ENCODE assay signal across 8 cellular contexts in genomic region chr13:114110091-114110829, GRCh38. TPM values are rescaled to one million over a fixed set of nuclear protein-coding genes. Genes with fewer than 3 reads are reported as not detected.
DNase-seq lines count a peak whose midpoint lies in the region; ATAC-seq and TF ChIP-seq lines count a peak whose summit lies in the region.

No MANE protein-coding gene starts in this region.

- peak overlapping the region in 5 of 7 donors; percentile 58 to 87 (median 73) for H3K27ac Mint-ChIP-seq in CD14-positive monocyte
- peak overlapping the region; percentile 90 for H3K27ac Mint-ChIP-seq in activated naive CD4-positive, alpha-beta T cell treated with anti-CD3 and anti-CD28 coated beads for 36 hours

- H3K9me3 Mint-ChIP-seq in CD14-positive monocyte = no peaks in the 10 kb centered on the region
- H3K9me3 Mint-ChIP-seq in activated naive CD4-positive, alpha-beta T cell treated with anti-CD3 and anti-CD28 coated beads for 36 hours = no peaks in the 10 kb centered on the region

- H3K36me3 ChIP-seq in H7 (replicated peaks; ENCODE audit: control insufficient read depth, insufficient read depth, low read length) (no peaks in the 10 kb centered on the region), SJCRH30 (no peaks in the 10 kb centered on the region)

- no peaks in the 10 kb centered on the region for H3K9me3 ChIP-seq in SJCRH30 (replicated peaks)

- no peak overlapping the region for H3K27ac ChIP-seq in SJCRH30

- no peaks in the 10 kb centered on the region for H3K27me3 ChIP-seq in H7 (ENCODE audit: control insufficient read depth, insufficient read depth, low read length)
- H3K27me3 ChIP-seq in SJCRH30 = no peaks in the 10 kb centered on the region

- H3K4me1 ChIP-seq in SJCRH30 = peaks cover 53% of the 10 kb centered on the region

- intact Hi-C loops in CD14-positive monocyte (cut with micrococcal nuclease) = loop anchor here (2.0 to 10.0 kb wide), 3 partner anchors 45 to 155 kb away; no protein-coding TSS in a partner anchor
- intact Hi-C loops in activated naive CD4-positive, alpha-beta T cell treated with anti-CD3 and anti-CD28 coated beads for 36 hours (cut with micrococcal nuclease) = loop anchor here (1.0 to 5.0 kb wide), 5 partner anchors 37 to 293 kb away; no protein-coding TSS in a partner anchor
- intact Hi-C loops in left colon (cut with DNase I, micrococcal nuclease) = no loop called here

- H3K36me3 Mint-ChIP-seq in CD14-positive monocyte = peaks cover 40 to 61% of the 10 kb centered on the region in 2 donors
- peaks cover 26% of the 10 kb centered on the region for H3K36me3 Mint-ChIP-seq in activated naive CD4-positive, alpha-beta T cell treated with anti-CD3 and anti-CD28 coated beads for 36 hours (ENCODE audit: low read depth)

- ATAC-seq in left colon = no peak

- H3K27me3 Mint-ChIP-seq in CD14-positive monocyte (ENCODE audit: low read depth in 3 of 3) = peaks cover 0 to 4% (median 3%) of the 10 kb centered on the region in 3 donors
- no peaks in the 10 kb centered on the region for H3K27me3 Mint-ChIP-seq in activated naive CD4-positive, alpha-beta T cell treated with anti-CD3 and anti-CD28 coated beads for 36 hours (ENCODE audit: low read depth)

- TF ChIP-seq CTCF in CD14-positive monocyte (IDR thresholded peaks at IDR 0.05) = peak; percentile 74

- DNase-seq in CD14-positive monocyte (ENCODE audit: low spot score) (peak; percentile 91), H7 (peak; percentile 90), SJCRH30 (peak; percentile 51 to 61), left colon (peak; percentile 53 to 60), NCI-H2081 (lab: John Stamatoyannopoulos, UW) (no peak), NCI-H187 treated with DMSO at 0.1 percent for 48 hours (lab: John Stamatoyannopoulos, UW) (no peak)
- peak; percentile 88 for DNase-seq in activated naive CD4-positive, alpha-beta T cell treated with anti-CD3 and anti-CD28 coated beads for 36 hours
- DNase-seq in stimulated activated CD8-positive, alpha-beta memory T cell treated with anti-CD3 and anti-CD28 coated beads, Interleukin-7, amount 100 ng/mL, for 4 hours (ENCODE audit: low read depth in 2 of 2) = peak; percentile 53 to 66

- H3K4me3 ChIP-seq in H7 (ENCODE audit: insufficient read depth, low read depth, low read length) = no peak overlapping the region
- peak overlapping the region; percentile 9; the same call in 1 of the 2 replicates for H3K4me3 ChIP-seq in SJCRH30

- H3K4me3 Mint-ChIP-seq in CD14-positive monocyte = peak overlapping the region; percentile 34 to 84
- peak overlapping the region; percentile 82 for H3K4me3 Mint-ChIP-seq in activated naive CD4-positive, alpha-beta T cell treated with anti-CD3 and anti-CD28 coated beads for 36 hours

- CTCF ChIA-PET in activated naive CD4-positive, alpha-beta T cell treated with anti-CD3 and anti-CD28 coated beads for 36 hours (lab: Charles Lee) = interaction anchor here (0.7 to 3.7 kb wide), 8 partner anchors 15 to 132 kb away, joined by 3 to 23 read pairs (median 4); no protein-coding TSS in a partner anchor

- H3K4me1 Mint-ChIP-seq in CD14-positive monocyte = peaks cover 42% of the 10 kb centered on the region
- H3K4me1 Mint-ChIP-seq in activated naive CD4-positive, alpha-beta T cell treated with anti-CD3 and anti-CD28 coated beads for 36 hours (ENCODE audit: low read depth) = peaks cover 83% of the 10 kb centered on the region

RNA-seq across cellular contexts. Expression of gene RASA3, which starts 22.2 kb away (rescaled TPM):
- polyA plus RNA-seq in CD14-positive monocyte = 10 to 100 TPM in 1 of 2 donors, 1 to 10 TPM in 1; 9.0 to 16.6 TPM
- total RNA-seq in H7 (2014; rRNA removed; shearing (Covaris generic)) = 15.3 and 16.5 TPM in 2 replicates
- total RNA-seq in SJCRH30 (2014; rRNA removed; shearing (Covaris generic)) = 18.6 and 20.5 TPM in 2 replicates
- 10 to 100 TPM; 48.3 to 48.8 TPM for total RNA-seq in activated naive CD4-positive, alpha-beta T cell treated with anti-CD3 and anti-CD28 coated beads for 36 hours
- total RNA-seq in left colon = 1 to 10 TPM; 6.5 to 9.0 TPM

Comparison
In these comparisons a context has a peak if more than half of its experiments do, and no peak if none do; other contexts are left out.
1. DNase-seq: peak in CD14-positive monocyte (single experiment), H7 (single experiment), SJCRH30 (2 of 2), activated naive CD4-positive, alpha-beta T cell treated with anti-CD3 and anti-CD28 coated beads for 36 hours (single experiment), left colon (2 of 2) and stimulated activated CD8-positive, alpha-beta memory T cell treated with anti-CD3 and anti-CD28 coated beads, Interleukin-7, amount 100 ng/mL, for 4 hours (2 of 2); none in NCI-H2081 (0 of 2) and NCI-H187 treated with DMSO at 0.1 percent for 48 hours (single experiment).
2. intact Hi-C loops: an anchor here in CD14-positive monocyte (2.0 to 10.0 kb wide) and activated naive CD4-positive, alpha-beta T cell treated with anti-CD3 and anti-CD28 coated beads for 36 hours (1.0 to 5.0 kb wide); none called in left colon.